In the genomic region with DNA sequence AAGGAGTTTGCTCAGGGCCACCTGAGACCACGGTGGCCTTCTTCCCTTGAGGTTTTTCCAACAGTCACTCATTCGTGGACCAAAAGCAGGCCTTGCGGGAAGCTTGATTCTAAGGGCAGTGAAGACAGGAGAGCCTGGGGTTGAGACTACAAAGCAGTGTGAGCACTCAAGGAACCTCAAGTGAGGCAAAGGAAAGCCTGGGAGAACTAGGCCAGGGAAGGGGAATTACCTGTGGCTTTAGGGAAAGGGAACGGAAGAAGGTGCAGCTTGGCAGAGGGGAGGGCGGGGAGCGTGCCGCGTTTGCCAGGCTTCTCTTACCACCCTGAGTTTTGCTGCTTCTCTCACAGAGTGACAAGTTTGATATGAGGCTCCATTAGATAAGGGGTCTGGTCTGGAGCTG, we compare ENCODE assay signal across 15 cellular contexts.
"Had no signal": no experiment of that assay in that cellular context is flagged by ENCODE, and none has a peak within 500 bp of the region (broad histone marks: within the 10 kb centered on the region; RNA-seq: fewer than 3 reads in every experiment).

No MANE protein-coding gene starts in this region.

- H3K27me3 ChIP-seq: right lobe of liver, spleen, thyroid gland, vagina had no signal

- H3K27ac Mint-ChIP-seq: activated B cell treated with CpG ODN at 0.5 μM for 24 hours, nephron progenitor cell had no signal

- H3K4me3 ChIP-seq: psoas muscle, right lobe of liver, spleen, thyroid gland, vagina had no signal

- H3K4me3 Mint-ChIP-seq: activated B cell treated with CpG ODN at 0.5 μM for 24 hours; activated CD4-positive, alpha-beta T cell treated with anti-CD3 and anti-CD28 coated beads, Interleukin-2, amount 10 ng/mL, durations not matched to agents 24 days and 14 days; activated T-cell treated with anti-CD3 and anti-CD28 coated beads, Interleukin-2, amount 50 U/mL, for 4 hours; nephron progenitor cell had no signal

- H3K4me1 ChIP-seq: right lobe of liver, spleen had no signal

- H3K4me1 Mint-ChIP-seq: activated B cell treated with CpG ODN at 0.5 μM for 24 hours had no signal

- H3K27ac ChIP-seq: epithelial cell of prostate, psoas muscle, right lobe of liver, spleen, thyroid gland, vagina had no signal

- ATAC-seq: activated T-cell treated with anti-CD3 and anti-CD28 coated beads, Interleukin-2, amount 50 U/mL, for 4 hours; right lobe of liver had no signal

- DNase-seq: activated B cell treated with CpG ODN at 0.5 μM for 24 hours; activated CD4-positive, alpha-beta T cell treated with anti-CD3 and anti-CD28 coated beads, Interleukin-2, amount 10 ng/mL, durations not matched to agents 24 days and 14 days; activated effector memory CD4-positive, alpha-beta T cell treated with anti-CD3 and anti-CD28 coated beads, Interleukin-2, amount 50 U/mL, for 16 hours; activated T-cell treated with anti-CD3 and anti-CD28 coated beads, Interleukin-2, amount 50 U/mL, for 4 hours; dermis blood vessel endothelial cell; foreskin melanocyte; kidney glomerular epithelial cell; mesendoderm; nephron progenitor cell; psoas muscle; right lobe of liver; spleen; thyroid gland had no signal

- H3K9me3 ChIP-seq: psoas muscle, right lobe of liver, spleen, thyroid gland, vagina had no signal

- H3K9me3 Mint-ChIP-seq: activated B cell treated with CpG ODN at 0.5 μM for 24 hours; activated CD4-positive, alpha-beta T cell treated with anti-CD3 and anti-CD28 coated beads, Interleukin-2, amount 10 ng/mL, durations not matched to agents 24 days and 14 days; activated T-cell treated with anti-CD3 and anti-CD28 coated beads, Interleukin-2, amount 50 U/mL, for 4 hours; nephron progenitor cell had no signal

- H3K27me3 Mint-ChIP-seq: activated B cell treated with CpG ODN at 0.5 μM for 24 hours; activated CD4-positive, alpha-beta T cell treated with anti-CD3 and anti-CD28 coated beads, Interleukin-2, amount 10 ng/mL, durations not matched to agents 24 days and 14 days had no signal
